Comparison of ENCODE assay signal across 13 cellular contexts in genomic region chr2:190607014-190607597, GRCh38. TPM values are rescaled to one million over a fixed set of nuclear protein-coding genes. Genes with fewer than 3 reads are reported as not detected.
A peak's percentile ranks its signal among the peaks of the same experiment; 100 is the strongest.
DNase-seq lines count a peak whose midpoint lies in the region; ATAC-seq and TF ChIP-seq lines count a peak whose summit lies in the region.
"Had no signal": no experiment of that assay in that cellular context is flagged by ENCODE, and none has a peak within 500 bp of the region (broad histone marks: within the 10 kb centered on the region; RNA-seq: fewer than 3 reads in every experiment).

No MANE protein-coding gene starts in this region.

- no peaks in the 10 kb centered on the region for H3K9me3 Mint-ChIP-seq in HFFc6

- H3K27me3 ChIP-seq in heart left ventricle (no peaks in the 10 kb centered on the region), A673 (replicated peaks; ENCODE audit: insufficient read depth, low read depth, low read length, poor library complexity) (no peaks in the 10 kb centered on the region)

- intact Hi-C loops in heart left ventricle (cut with DNase I) (no loop called here), A673 (cut with micrococcal nuclease; ENCODE audit: unreplicated experiment) (no loop called here)

- no peak for TF ChIP-seq POLR2A in heart left ventricle (IDR thresholded peaks at IDR 0.05)

- POLR2A ChIA-PET in A673 (lab: Charles Lee; ENCODE audit: low non-redundant PET) = no interaction called here

- no peaks in the 10 kb centered on the region; the same call in 1 of the 2 replicates for H3K36me3 Mint-ChIP-seq in HFFc6 (ENCODE audit: low read depth)

- H3K36me3 ChIP-seq in heart left ventricle (no peaks in the 10 kb centered on the region), A673 (ENCODE audit: insufficient read depth, low read length, poor library complexity, severe bottlenecking) (no peaks in the 10 kb centered on the region)

- 35 to 43% (median 40%) methylated on average over 4 of the region's 4 CpGs for WGBS in heart left ventricle, 4 donors

- no peak for TF ChIP-seq CTCF in HFFc6 (IDR thresholded peaks at IDR 0.05)
- TF ChIP-seq CTCF in heart left ventricle (IDR thresholded peaks at IDR 0.05) = no peak
- no peak for TF ChIP-seq CTCF in A673 (conservative IDR thresholded peaks at IDR 0.05; ENCODE audit: low read depth, low read length)

- CTCF ChIA-PET in A673 (lab: Charles Lee) = no interaction called here

- H3K9me3 ChIP-seq in heart left ventricle = no peaks in the 10 kb centered on the region
- H3K9me3 ChIP-seq in A673 (ENCODE audit: low read depth, low read length, poor library complexity, severe bottlenecking) = no peaks in the 10 kb centered on the region

- H3K4me3 Mint-ChIP-seq in HFFc6 = peak overlapping the region; percentile 23; the same call in 1 of the 2 replicates
- H3K4me3 Mint-ChIP-seq: GM23338 had no signal

- peak in 3 of 4 donors; percentile 66 to 87 (median 69) for ATAC-seq in heart left ventricle
- no peak for ATAC-seq in GM18517 (IDR thresholded peaks at IDR 0.05; ENCODE audit: unreplicated experiment)
- ATAC-seq: GM23338 had no signal

- peaks cover 2% of the 10 kb centered on the region for H3K27me3 Mint-ChIP-seq in HFFc6 (ENCODE audit: insufficient read depth)

- H3K4me1 Mint-ChIP-seq in HFFc6 (ENCODE audit: low read depth) = peaks cover 30% of the 10 kb centered on the region; the same call in 1 of the 2 replicates
- H3K4me1 Mint-ChIP-seq: GM23338 had no signal

- no peak overlapping the region for H3K4me3 ChIP-seq in heart left ventricle
- H3K4me3 ChIP-seq in A673 (ENCODE audit: low read depth, low read length, poor library complexity, severe bottlenecking) = no peak overlapping the region
- H3K4me3 ChIP-seq: GM23338, lung had no signal

- BruUV-seq in A673 (replicated peaks; lab: Mats Ljungman, UMichigan) = no TSS peak

- H3K4me1 ChIP-seq in heart left ventricle (peaks cover 0 to 20% (median 0%) of the 10 kb centered on the region in 12 donors), A673 (ENCODE audit: insufficient read depth, low read length, poor library complexity, severe bottlenecking) (no peaks in the 10 kb centered on the region)

- peak overlapping the region in 1 of 12 donors; percentile 58 for H3K27ac ChIP-seq in heart left ventricle
- no peak overlapping the region for H3K27ac ChIP-seq in A673 (ENCODE audit: low read depth, low read length, poor library complexity, severe bottlenecking)

- peak; percentile 92 for DNase-seq in A172 (ENCODE audit: low spot score)
- no peak for DNase-seq in HFFc6
- peak; percentile 71 for DNase-seq in RPMI7951 (ENCODE audit: low read depth)
- DNase-seq in heart left ventricle = no peak
- DNase-seq in COLO829 (ENCODE audit: low spot score) = no peak
- no peak for DNase-seq in effector CD4-positive, alpha-beta T cell
- no peak for DNase-seq in A673 (ENCODE audit: low spot score)
- DNase-seq: activated CD4-positive, alpha-beta T cell treated with anti-CD3 and anti-CD28 coated beads for 4 hours; activated naive CD4-positive, alpha-beta T cell treated with anti-CD3 and anti-CD28 coated beads, Interleukin-2, amount 50 U/mL, for 16 hours; NCI-H524 treated with DMSO at 0.1 percent for 48 hours had no signal

- H3K27ac Mint-ChIP-seq in HFFc6 = peak overlapping the region; percentile 72; the same call in 1 of the 2 replicates
- H3K27ac Mint-ChIP-seq: GM23338 had no signal

RNA-seq across cellular contexts. Expression of gene NAB1, which starts 41.8 kb away (rescaled TPM):
- total RNA-seq in A172 (2014; rRNA removed; shearing (Covaris generic)) = 45.5 and 54.8 TPM in 2 replicates
- 10 to 100 TPM; 14.3 to 30.1 (median 25.5) TPM for total RNA-seq in HFFc6 (2021; fragmentation: NEBNext Ultra II Directional; extraction: Animal tissue kit (Norgen Biotek cat#: 25700))
- total RNA-seq in RPMI7951 (2014; rRNA removed; shearing (Covaris generic)) = 47.0 and 51.7 TPM in 2 replicates
- total RNA-seq in heart left ventricle (10 to 100 TPM; 20.4 to 41.8 (median 31.3) TPM), A673 (2021) (29.8 and 32.6 TPM in 2 replicates)
- polyA plus RNA-seq in heart left ventricle = 10 to 100 TPM; 10.1 to 16.6 TPM

Comparison
In these comparisons a context has a peak if more than half of its experiments do, and no peak if none do; other contexts are left out.
1. DNase-seq: peak in A172 (single experiment) and RPMI7951 (single experiment); none in HFFc6 (single experiment), heart left ventricle (0 of 5), COLO829 (single experiment), effector CD4-positive, alpha-beta T cell (single experiment) and A673 (single experiment).